Comparison of ENCODE assay signal across 8 cellular contexts in genomic region chr6:35920793-35921732, GRCh38. TPM values are rescaled to one million over a fixed set of nuclear protein-coding genes. Genes with fewer than 3 reads are reported as not detected.
DNase-seq lines count a peak whose midpoint lies in the region; ATAC-seq and TF ChIP-seq lines count a peak whose summit lies in the region.

Gene SRPK1 (minus strand): TSS chr6:35921098. CDS start chr6:35921056, 42 bp downstream.

- H3K27ac Mint-ChIP-seq in activated T-helper 2 cell treated with anti-CD3 and anti-CD28 coated beads, Interferon-gamma antibody, Interleukin-2, Interleukin-4, amounts not matched to agents 10 μg/mL and 5 μg/mL and 100 μg/mL, durations not matched to agents 14 hours and 24 hours and 36 hours: peak within 1 kb of the TSS; percentile 96
- H3K27ac Mint-ChIP-seq in natural killer cell treated with Interleukin-12 subunit alpha and Interleukin-12 subunit beta and Interleukin-15 and Interleukin-18, amount 100 ng/mL, for 72 hours: peak within 1 kb of the TSS; percentile 93 to 95

- peaks cover 3% of the 10 kb centered on the region; the same call in 1 of the 2 replicates for H3K36me3 ChIP-seq in GM23248 (ENCODE audit: low read depth)

- H3K9ac ChIP-seq in GM23248: peak within 1 kb of the TSS; percentile 80

- peak within 1 kb of the TSS; percentile 94 for H3K4me3 Mint-ChIP-seq in activated T-helper 2 cell treated with anti-CD3 and anti-CD28 coated beads, Interferon-gamma antibody, Interleukin-2, Interleukin-4, amounts not matched to agents 10 μg/mL and 5 μg/mL and 100 μg/mL, durations not matched to agents 14 hours and 24 hours and 36 hours (ENCODE audit: low read depth)
- H3K4me3 Mint-ChIP-seq in natural killer cell treated with Interleukin-12 subunit alpha and Interleukin-12 subunit beta and Interleukin-15 and Interleukin-18, amount 100 ng/mL, for 72 hours: peak within 1 kb of the TSS; percentile 100

- no peaks in the 10 kb centered on the region for H3K9me3 Mint-ChIP-seq in activated T-helper 2 cell treated with anti-CD3 and anti-CD28 coated beads, Interferon-gamma antibody, Interleukin-2, Interleukin-4, amounts not matched to agents 10 μg/mL and 5 μg/mL and 100 μg/mL, durations not matched to agents 14 hours and 24 hours and 36 hours
- no peaks in the 10 kb centered on the region for H3K9me3 Mint-ChIP-seq in natural killer cell treated with Interleukin-12 subunit alpha and Interleukin-12 subunit beta and Interleukin-15 and Interleukin-18, amount 100 ng/mL, for 72 hours

- peaks cover 51% of the 10 kb centered on the region for H3K36me3 Mint-ChIP-seq in activated T-helper 2 cell treated with anti-CD3 and anti-CD28 coated beads, Interferon-gamma antibody, Interleukin-2, Interleukin-4, amounts not matched to agents 10 μg/mL and 5 μg/mL and 100 μg/mL, durations not matched to agents 14 hours and 24 hours and 36 hours (ENCODE audit: low read depth)
- H3K36me3 Mint-ChIP-seq in natural killer cell treated with Interleukin-12 subunit alpha and Interleukin-12 subunit beta and Interleukin-15 and Interleukin-18, amount 100 ng/mL, for 72 hours: peaks cover 12% of the 10 kb centered on the region

- H3K4me3 ChIP-seq in GM23248 (peak within 1 kb of the TSS; percentile 93), fibroblast of pulmonary artery (replicated peaks; ENCODE audit: low read depth, low read length) (peak within 1 kb of the TSS; percentile 72)

- no peaks in the 10 kb centered on the region for H3K27me3 Mint-ChIP-seq in activated T-helper 2 cell treated with anti-CD3 and anti-CD28 coated beads, Interferon-gamma antibody, Interleukin-2, Interleukin-4, amounts not matched to agents 10 μg/mL and 5 μg/mL and 100 μg/mL, durations not matched to agents 14 hours and 24 hours and 36 hours (ENCODE audit: low read depth)
- H3K27me3 Mint-ChIP-seq in natural killer cell treated with Interleukin-12 subunit alpha and Interleukin-12 subunit beta and Interleukin-15 and Interleukin-18, amount 100 ng/mL, for 72 hours: no peaks in the 10 kb centered on the region

- CTCF ChIA-PET in RWPE1 (lab: Yijun Ruan, JAX): interaction anchor here (0.7 kb wide), 1 partner anchor 167 kb away, joined by 3 read pairs; no protein-coding TSS in a partner anchor

- POLR2A ChIA-PET in RWPE1 (lab: Yijun Ruan, JAX; ENCODE audit: low non-redundant PET): no interaction called here

- no peaks in the 10 kb centered on the region for H3K9me2 ChIP-seq in GM23248 (ENCODE audit: insufficient read depth)

- no peaks in the 10 kb centered on the region for H3K9me3 ChIP-seq in GM23248 (ENCODE audit: low read depth)

- ATAC-seq in natural killer cell treated with Interleukin-12 subunit alpha and Interleukin-12 subunit beta and Interleukin-15 and Interleukin-18, amount 100 ng/mL, for 72 hours: peak; percentile 91 to 95

- intact Hi-C loops in activated T-helper 2 cell treated with anti-CD3 and anti-CD28 coated beads, Interferon-gamma antibody, Interleukin-2, Interleukin-4, amounts not matched to agents 10 μg/mL and 5 μg/mL and 100 μg/mL, durations not matched to agents 14 hours and 24 hours and 36 hours (cut with micrococcal nuclease): loop anchor here (1.0 kb wide), 1 partner anchor 106 kb away; the partner anchor contains the start of gene MAPK14

- peaks cover 24% of the 10 kb centered on the region for H3K4me1 ChIP-seq in GM23248 (ENCODE audit: insufficient read depth)

- TF ChIP-seq CTCF in RWPE1 (conservative IDR thresholded peaks at IDR 0.05; ENCODE audit: low read depth): no peak
- TF ChIP-seq CTCF in fibroblast of pulmonary artery (IDR thresholded peaks at IDR 0.05; ENCODE audit: low read length, missing control alignments): no peak

- DNase-seq in Daoy (ENCODE audit: low read depth): peak; percentile 96
- DNase-seq in GM23248: peak; percentile 91
- DNase-seq in LHCN-M2 (ENCODE audit: low read depth): peak; percentile 74
- DNase-seq in RWPE1 (ENCODE audit: low spot score): peak; percentile 90
- peak; percentile 87 for DNase-seq in activated T-helper 2 cell treated with anti-CD3 and anti-CD28 coated beads, Interferon-gamma antibody, Interleukin-2, Interleukin-4, amounts not matched to agents 10 μg/mL and 5 μg/mL and 100 μg/mL, durations not matched to agents 14 hours and 24 hours and 36 hours (ENCODE audit: low spot score)
- DNase-seq in fibroblast of pulmonary artery (ENCODE audit: low read depth): peak; percentile 79
- DNase-seq in natural killer cell treated with Interleukin-12 subunit alpha and Interleukin-12 subunit beta and Interleukin-15 and Interleukin-18, amount 100 ng/mL, for 72 hours (ENCODE audit: low spot score): peak; percentile 93
- peak; percentile 89 for DNase-seq in stimulated activated naive CD4-positive, alpha-beta T cell treated with Interleukin-2 at 50 U/mL for 16 hours (lab: John Stamatoyannopoulos, UW)

- peak within 1 kb of the TSS; percentile 46 for H3K27ac ChIP-seq in GM23248
- peak within 1 kb of the TSS; percentile 86 for H3K27ac ChIP-seq in RWPE1

- peaks cover 35% of the 10 kb centered on the region for H3K4me1 Mint-ChIP-seq in activated T-helper 2 cell treated with anti-CD3 and anti-CD28 coated beads, Interferon-gamma antibody, Interleukin-2, Interleukin-4, amounts not matched to agents 10 μg/mL and 5 μg/mL and 100 μg/mL, durations not matched to agents 14 hours and 24 hours and 36 hours (ENCODE audit: low read depth)
- peaks cover 32 to 41% of the 10 kb centered on the region in 2 donors for H3K4me1 Mint-ChIP-seq in natural killer cell treated with Interleukin-12 subunit alpha and Interleukin-12 subunit beta and Interleukin-15 and Interleukin-18, amount 100 ng/mL, for 72 hours (ENCODE audit: low read depth in 2 of 2)

- H3K79me2 ChIP-seq in GM23248 (ENCODE audit: insufficient read depth): peaks cover 49% of the 10 kb centered on the region

- in situ Hi-C loops in GM23248 (cut with MboI): no loop called here

- H3K27me3 ChIP-seq in GM23248 (replicated peaks; ENCODE audit: insufficient read depth): no peaks in the 10 kb centered on the region

- H2AFZ ChIP-seq in GM23248: peak within 1 kb of the TSS; percentile 82

- H4K20me1 ChIP-seq in GM23248 (ENCODE audit: insufficient read depth): no peaks in the 10 kb centered on the region

- peaks cover 19% of the 10 kb centered on the region; the same call in 1 of the 2 replicates for H3F3A ChIP-seq in GM23248 (ENCODE audit: insufficient read depth)

- H3K4me2 ChIP-seq in GM23248 (ENCODE audit: unreplicated experiment): peak within 1 kb of the TSS; percentile 94

- 3 to 4% methylated on average over 32 to 51 of the region's 69 CpGs for WGBS in GM23248 (ENCODE audit: low coverage in 1 of 2, low lambda C conversion rate in 2 of 2, missing lambda C conversion rate in 2 of 2), 2 experiments

RNA-seq across cellular contexts. Expression of gene SRPK1, which starts in this region (rescaled TPM):
- total RNA-seq in Daoy (2014; rRNA removed; shearing (Covaris generic)): 131 and 151 TPM in 2 replicates
- 19.0 and 28.9 TPM in 2 replicates for total RNA-seq in GM23248 (2014; rRNA removed; shearing (Covaris generic))
- 36.0 and 44.4 TPM in 2 replicates for polyA plus RNA-seq in GM23248 (2016; fragmentation: Nextera tagmentation; extraction: Ambion mirVana)
- total RNA-seq in LHCN-M2 (2014; rRNA removed): 54.0 and 55.9 TPM in 2 replicates
- 12.2 TPM for polyA plus RNA-seq in LHCN-M2 (2012)
- 146 and 149 TPM in 2 replicates for total RNA-seq in activated T-helper 2 cell treated with anti-CD3 and anti-CD28 coated beads, Interferon-gamma antibody, Interleukin-2, Interleukin-4, amounts not matched to agents 10 μg/mL and 5 μg/mL and 100 μg/mL, durations not matched to agents 14 hours and 24 hours and 36 hours
- total RNA-seq in natural killer cell treated with Interleukin-12 subunit alpha and Interleukin-12 subunit beta and Interleukin-15 and Interleukin-18, amount 100 ng/mL, for 72 hours: 100 to 1,000 TPM in 1 of 2 donors, 10 to 100 TPM in 1; 70.6 to 140 TPM

Comparison
In these comparisons a context has a peak if more than half of its experiments do, and no peak if none do; other contexts are left out.
1. Peak in every context shown above with its lines: DNase-seq, ATAC-seq, H3K4me3 ChIP-seq and H3K27ac ChIP-seq.